Comparison of ENCODE assay signal across 28 cellular contexts in the genomic region with DNA sequence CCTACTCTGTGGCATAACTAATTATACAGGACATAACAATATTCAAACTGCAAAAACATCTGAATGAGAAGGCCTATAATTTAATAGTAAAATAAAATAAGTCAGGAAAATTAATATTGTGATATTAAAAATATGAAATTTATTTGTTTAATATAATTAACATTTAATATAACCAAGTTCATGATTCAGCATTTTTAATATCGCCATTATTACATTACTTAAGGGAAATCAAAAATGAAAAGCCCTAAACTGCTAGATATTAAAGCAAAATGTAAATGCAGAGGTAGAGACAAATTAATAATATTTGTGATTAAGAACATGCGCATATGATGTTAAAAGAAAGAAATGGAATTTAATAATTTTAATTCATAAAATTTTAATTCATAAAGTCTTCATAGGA.
"Had no signal": no experiment of that assay in that cellular context is flagged by ENCODE, and none has a peak within 500 bp of the region (broad histone marks: within the 10 kb centered on the region; RNA-seq: fewer than 3 reads in every experiment).

No MANE protein-coding gene starts in this region.

- DNase-seq: activated CD4-positive, alpha-beta memory T cell treated with anti-CD3 and anti-CD28 coated beads, Interleukin-2, amount 10 ng/mL, durations not matched to agents 7 days and 5 days; activated CD4-positive, alpha-beta T cell treated with anti-CD3 and anti-CD28 coated beads for 1 hour; activated CD4-positive, alpha-beta T cell treated with anti-CD3 and anti-CD28 coated beads for 4 hours; activated CD4-positive, alpha-beta T cell treated with anti-CD3 and anti-CD28 coated beads, Interleukin-2, amount 10 ng/mL, durations not matched to agents 7 days and 5 days; activated CD4-positive, alpha-beta T cell treated with anti-CD3 and anti-CD28 coated beads, Interleukin-2, amount 50 U/mL, for 4 hours; activated CD8-positive, alpha-beta memory T cell treated with anti-CD3 and anti-CD28 coated beads, Interleukin-2, amount 50 U/mL, for 48 hours; activated gamma-delta T cell; activated naive CD4-positive, alpha-beta T cell; activated naive CD4-positive, alpha-beta T cell treated with anti-CD3 and anti-CD28 coated beads, Interleukin-2, amount 10 ng/mL, durations not matched to agents 7 days and 5 days; activated naive CD8-positive, alpha-beta T cell treated with anti-CD3 and anti-CD28 coated beads, Interleukin-2, amount 10 ng/mL, durations not matched to agents 7 days and 5 days; activated T-cell treated with anti-CD3 and anti-CD28 coated beads for 4 hours; activated T-cell treated with anti-CD3 and anti-CD28 coated beads, Interleukin-2, amount 50 U/mL, for 24 hours; activated T-cell treated with anti-CD3 and anti-CD28 coated beads, Interleukin-2, amount 50 U/mL, for 72 hours; central memory CD4-positive, alpha-beta T cell; cerebellar nuclear complex; dorsolateral prefrontal cortex; effector memory CD4-positive, alpha-beta T cell; endodermal cell; foreskin melanocyte; glutamatergic neuron; heart left ventricle; T-helper 2 cell had no signal

- H3K4me1 ChIP-seq: ascending aorta, breast epithelium, esophagus muscularis mucosa, heart left ventricle had no signal

- H3K27ac ChIP-seq: ascending aorta, breast epithelium, cardiac muscle cell, coronary artery, dorsolateral prefrontal cortex, esophagus muscularis mucosa, heart left ventricle had no signal

- H3K9me3 ChIP-seq: ascending aorta, breast epithelium, esophagus muscularis mucosa, heart left ventricle had no signal

- H3K4me3 ChIP-seq: ascending aorta, breast epithelium, cardiac muscle cell, coronary artery, dorsolateral prefrontal cortex, esophagus muscularis mucosa, heart left ventricle had no signal

- H3K27me3 ChIP-seq: ascending aorta, breast epithelium, cardiac muscle cell, dorsolateral prefrontal cortex, esophagus muscularis mucosa, heart left ventricle had no signal

- ATAC-seq: activated naive CD4-positive, alpha-beta T cell treated with anti-CD3 and anti-CD28 coated beads, Interleukin-2, amount 50 U/mL, for 72 hours; activated T-cell treated with anti-CD3 and anti-CD28 coated beads, Interleukin-2, amount 50 U/mL, for 72 hours; heart left ventricle had no signal

- H3K36me3 ChIP-seq: ascending aorta, breast epithelium, cardiac muscle cell, esophagus muscularis mucosa, heart left ventricle had no signal
